Comparison of ENCODE assay signal across 13 cellular contexts in genomic region chr12:91180577-91180976, GRCh38. TPM values are rescaled to one million over a fixed set of nuclear protein-coding genes. Genes with fewer than 3 reads are reported as not detected.
A peak's percentile ranks its signal among the peaks of the same experiment; 100 is the strongest.
DNase-seq lines count a peak whose midpoint lies in the region; ATAC-seq and TF ChIP-seq lines count a peak whose summit lies in the region.
"Had no signal": no experiment of that assay in that cellular context is flagged by ENCODE, and none has a peak within 500 bp of the region (broad histone marks: within the 10 kb centered on the region; RNA-seq: fewer than 3 reads in every experiment).

No MANE protein-coding gene starts in this region.

- peak; percentile 63 to 87 for ATAC-seq in right cardiac atrium
- ATAC-seq: T-helper 17 cell had no signal

- no peak for TF ChIP-seq EP300 in stomach (IDR thresholded peaks at IDR 0.05)

- DNase-seq in GM04504 (ENCODE audit: low read depth) (peak; percentile 83), amniotic stem cell (lab: John Stamatoyannopoulos, UW) (peak; percentile 34), right cardiac atrium (no peak), stomach (no peak), cortex of kidney (lab: John Stamatoyannopoulos, UW) (no peak), NOMO-1 treated with dmso at 0.1 percent for 144 hours (lab: John Stamatoyannopoulos, UW; ENCODE audit: unreplicated experiment) (no peak), SIG-M5 treated with dmso at 0.1 percent for 504 hours (lab: John Stamatoyannopoulos, UW; ENCODE audit: unreplicated experiment) (no peak)
- DNase-seq in stimulated activated CD4-positive, alpha-beta T cell treated with anti-CD3 and anti-CD28 coated beads, Interleukin-2, amount 100 ng/mL, for 48 hours = no peak
- DNase-seq: NCI-H2081; pancreas; stimulated activated naive CD4-positive, alpha-beta T cell treated with Interleukin-2 at 50 U/mL for 16 hours; T-helper 17 cell had no signal

- H3K27ac ChIP-seq in right cardiac atrium (ENCODE audit: low read length) (no peak overlapping the region), stomach (peak overlapping the region in 4 of 5 donors; percentile 41 to 74 (median 66))

- no peak for TF ChIP-seq POLR2A in stomach (IDR thresholded peaks at IDR 0.05)

- H3K4me1 ChIP-seq in right cardiac atrium (ENCODE audit: control insufficient read depth, insufficient read depth, low read length) (no peaks in the 10 kb centered on the region), stomach (peaks cover 0 to 5% (median 0%) of the 10 kb centered on the region in 4 donors)
- H3K4me1 ChIP-seq: pancreas had no signal

- H3K4me3 ChIP-seq in right cardiac atrium (ENCODE audit: low read length) (peak overlapping the region; percentile 76), stomach (peak overlapping the region; percentile 13 to 47 (median 23))
- H3K4me3 ChIP-seq: pancreas had no signal

- no peaks in the 10 kb centered on the region for H3K9me3 ChIP-seq in right cardiac atrium (ENCODE audit: control insufficient read depth, low read length)
- no peaks in the 10 kb centered on the region for H3K9me3 ChIP-seq in stomach
- H3K9me3 ChIP-seq: pancreas had no signal

- 10% methylated on average over 1 of the region's 1 CpG for WGBS in right cardiac atrium
- 9 to 24% (median 10%) methylated on average over 1 of the region's 1 CpG for WGBS in stomach, 5 donors

- H3K36me3 ChIP-seq in stomach = no peaks in the 10 kb centered on the region
- H3K36me3 ChIP-seq: pancreas had no signal

- intact Hi-C loops in right cardiac atrium (cut with DNase I) (loop anchor here in 1 of 4 donors (10.0 kb wide), 1 partner anchor 64 kb away; no protein-coding TSS in a partner anchor), stomach (cut with DNase I; ENCODE audit: low total_unique reads) (no loop called here)

- TF ChIP-seq CTCF in stomach (IDR thresholded peaks at IDR 0.05) = no peak

- no peaks in the 10 kb centered on the region for H3K27me3 ChIP-seq in right cardiac atrium (ENCODE audit: control insufficient read depth, insufficient read depth)
- H3K27me3 ChIP-seq in stomach = no peaks in the 10 kb centered on the region
- H3K27me3 ChIP-seq: pancreas had no signal

RNA-seq across cellular contexts. Expression of gene DCN, which starts 2.0 kb away (rescaled TPM):
- total RNA-seq in right cardiac atrium (1,000 to 10,000 TPM; 1,110 to 1,790 (median 1,514) TPM), stomach (1,000 to 10,000 TPM in 1 of 5 donors, 100 to 1,000 TPM in 4; 189 to 1,044 (median 516) TPM)
- polyA plus RNA-seq in right cardiac atrium (764 TPM), stomach (100 to 1,000 TPM; 145 to 368 (median 223) TPM)
- total RNA-seq: activated T-helper 1 cell treated with anti-CD3 and anti-CD28 coated beads, Interleukin-12 subunit alpha, Interleukin-12 subunit beta, Interleukin-2, Interleukin-4 antibody, amounts not matched to agents 30 ng/mL and 10 ng/mL and 1 ng/mL, durations not matched to agents 14 hours and 24 hours and 36 hours; T-helper 17 cell had no signal

Comparison
In these comparisons a context has a peak if more than half of its experiments do, and no peak if none do; other contexts are left out.
1. DNase-seq: peak in GM04504 (single experiment) and amniotic stem cell (single experiment); none in right cardiac atrium (0 of 3), stomach (single experiment), cortex of kidney (single experiment), NOMO-1 treated with dmso at 0.1 percent for 144 hours (single experiment), SIG-M5 treated with dmso at 0.1 percent for 504 hours (single experiment) and stimulated activated CD4-positive, alpha-beta T cell treated with anti-CD3 and anti-CD28 coated beads, Interleukin-2, amount 100 ng/mL, for 48 hours (0 of 2).